In the genomic region with DNA sequence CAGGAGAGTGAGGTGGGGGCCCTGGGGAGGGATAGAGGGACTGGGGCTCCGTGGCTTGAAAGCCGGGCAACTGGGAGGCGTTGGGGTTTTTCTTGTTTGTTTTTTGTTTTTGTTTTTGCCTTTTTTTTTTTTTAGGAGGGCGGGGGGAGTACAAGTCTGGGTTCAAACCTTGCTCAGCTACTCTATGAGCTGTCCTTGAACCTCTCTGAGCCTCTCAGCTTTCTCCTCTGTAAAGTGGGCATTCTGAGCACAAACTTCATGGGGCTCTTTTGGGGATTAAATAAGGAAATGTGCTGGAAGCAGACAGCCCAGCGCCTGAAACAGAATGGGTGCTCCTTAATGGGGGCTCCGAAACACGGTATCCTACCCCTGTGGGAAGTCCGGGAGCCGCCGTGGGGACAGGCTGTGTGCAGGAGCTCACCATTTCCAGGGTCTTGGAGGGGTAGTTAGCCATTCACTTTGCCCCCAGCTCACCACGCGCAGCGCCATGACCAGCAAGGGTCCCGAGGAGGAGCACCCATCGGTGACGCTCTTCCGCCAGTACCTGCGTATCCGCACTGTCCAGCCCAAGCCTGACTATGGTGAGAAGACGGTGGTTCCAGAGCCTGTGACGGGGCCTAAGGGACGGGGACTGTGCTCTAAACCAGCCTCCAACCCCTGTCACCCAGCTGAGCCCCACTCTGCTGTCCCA, we compare ENCODE assay signal across 8 cellular contexts. TPM values are rescaled to one million over a fixed set of nuclear protein-coding genes. Genes with fewer than 3 reads are reported as not detected.
DNase-seq lines count a peak whose midpoint lies in the region; ATAC-seq, FAIRE-seq and TF ChIP-seq lines count a peak whose summit lies in the region.

No MANE protein-coding gene starts in this region.

- WGBS in esophagus squamous epithelium, 2 donors = 33 to 68% methylated on average over 7 to 22 of the region's 22 CpGs
- WGBS in pancreas, 2 donors = 71% methylated on average over 22 of the region's 22 CpGs

- H3K4me1 Mint-ChIP-seq in Calu3 (ENCODE audit: low read depth, unreplicated experiment) = no peaks in the 10 kb centered on the region

- H3K4me3 ChIP-seq in SJSA1 = peak overlapping the region; percentile 54
- peak overlapping the region; percentile 32 to 73 (median 63) for H3K4me3 ChIP-seq in esophagus squamous epithelium
- H3K4me3 ChIP-seq in pancreas = peak overlapping the region; percentile 39 to 63 (median 54)

- no peak for TF ChIP-seq POLR2A in esophagus squamous epithelium (IDR thresholded peaks at IDR 0.05)

- FAIRE-seq in pancreas (lab: Jason Lieb, UNC) = no peak

- TF ChIP-seq CTCF in Calu3 (IDR thresholded peaks at IDR 0.05; ENCODE audit: unreplicated experiment) (no peak), esophagus squamous epithelium (IDR thresholded peaks at IDR 0.05) (no peak), pancreas (IDR thresholded peaks at IDR 0.05) (no peak)

- intact Hi-C loops in Calu3 (cut with micrococcal nuclease; ENCODE audit: unreplicated experiment) (no loop called here), esophagus squamous epithelium (cut with DNase I) (no loop called here), pancreas (cut with DNase I) (no loop called here)

- H3K9me3 Mint-ChIP-seq in Calu3 (ENCODE audit: low read depth, unreplicated experiment) = no peaks in the 10 kb centered on the region

- peak overlapping the region; percentile 83 for H3K27ac ChIP-seq in SJSA1
- H3K27ac ChIP-seq in esophagus squamous epithelium = peak overlapping the region; percentile 85 to 98 (median 94)
- H3K27ac ChIP-seq in pancreas = peak overlapping the region; percentile 84 to 94 (median 92)

- H3K36me3 ChIP-seq in SJSA1 = peaks cover 8% of the 10 kb centered on the region
- no peaks in the 10 kb centered on the region for H3K36me3 ChIP-seq in esophagus squamous epithelium
- no peaks in the 10 kb centered on the region for H3K36me3 ChIP-seq in pancreas

- BruUV-seq in Calu3 (replicated peaks; lab: Mats Ljungman, UMichigan) = TSS peak; percentile 91

- peaks cover 43% of the 10 kb centered on the region for H3K36me3 Mint-ChIP-seq in Calu3 (ENCODE audit: insufficient read depth, unreplicated experiment)

- no peaks in the 10 kb centered on the region for H3K9me3 ChIP-seq in SJSA1 (replicated peaks)
- H3K9me3 ChIP-seq in esophagus squamous epithelium = no peaks in the 10 kb centered on the region
- no peaks in the 10 kb centered on the region for H3K9me3 ChIP-seq in pancreas

- no peak for ATAC-seq in pancreas
- no peak for ATAC-seq in HG03108 (IDR thresholded peaks at IDR 0.05; ENCODE audit: unreplicated experiment)

- DNase-seq in Calu3 = no peak
- DNase-seq in SJSA1 (ENCODE audit: low read depth in 1 of 2, low spot score in 2 of 2) = no peak
- no peak for DNase-seq in esophagus squamous epithelium (lab: John Stamatoyannopoulos, UW)
- DNase-seq in pancreas = peak in 1 of 6 donors; percentile 66
- DNase-seq in iPS-NIHi7 (ENCODE audit: extremely low spot score) = no peak
- DNase-seq in stimulated activated naive CD4-positive, alpha-beta T cell (lab: John Stamatoyannopoulos, UW) = no peak
- no peak for DNase-seq in NCI-H2107 treated with DMSO at 0.1 percent for 48 hours (lab: John Stamatoyannopoulos, UW; ENCODE audit: unreplicated experiment)

- CTCF ChIA-PET in Calu3 (lab: Charles Lee) = interaction anchor here (1.0 to 2.7 kb wide), 9 partner anchors 8 to 484 kb away, joined by 3 to 21 read pairs (median 10); a partner anchor contains a TSS

- H3K4me1 ChIP-seq in SJSA1 (replicated peaks) = peaks cover 22% of the 10 kb centered on the region
- peaks cover 17 to 37% (median 20%) of the 10 kb centered on the region in 3 donors for H3K4me1 ChIP-seq in esophagus squamous epithelium
- H3K4me1 ChIP-seq in pancreas = peaks cover 5 to 13% (median 10%) of the 10 kb centered on the region in 3 donors

- H3K27me3 Mint-ChIP-seq in Calu3 (ENCODE audit: unreplicated experiment) = no peaks in the 10 kb centered on the region

- H3K27me3 ChIP-seq in SJSA1 (replicated peaks) (no peaks in the 10 kb centered on the region), esophagus squamous epithelium (no peaks in the 10 kb centered on the region), pancreas (no peaks in the 10 kb centered on the region)

- H3K4me3 Mint-ChIP-seq in Calu3 (ENCODE audit: low read depth, unreplicated experiment) = peak overlapping the region; percentile 98

- H3K27ac Mint-ChIP-seq in Calu3 (ENCODE audit: unreplicated experiment) = peak overlapping the region; percentile 84

RNA-seq across cellular contexts. Expression of a gene that starts 0.4 kb away (rescaled TPM):
- 71.6 and 74.9 TPM in 2 replicates for total RNA-seq in Calu3 (2022)
- total RNA-seq in SJSA1 (2014; rRNA removed; shearing (Covaris generic)) = 11.0 and 19.0 TPM in 2 replicates
- total RNA-seq in esophagus squamous epithelium = 10 to 100 TPM; 20.2 to 42.7 (median 33.6) TPM
- total RNA-seq in pancreas = 10 to 100 TPM in 4 of 6 donors, 1 to 10 TPM in 2; 5.7 to 16.8 (median 14.2) TPM
- polyA plus RNA-seq in pancreas = 10 to 100 TPM; 15.8 to 21.5 TPM

RNA-seq across cellular contexts. Expression of a gene that starts 8.9 kb away (rescaled TPM):
- total RNA-seq in Calu3 (2022) (6.6 and 7.3 TPM in 2 replicates), esophagus squamous epithelium (10 to 100 TPM in 2 of 4 donors, 1 to 10 TPM in 2; 4.3 to 14.2 (median 9.4) TPM), pancreas (10 to 100 TPM in 2 of 6 donors, 1 to 10 TPM in 4; 5.9 to 11.2 (median 9.0) TPM)
- 2.3 and 13.2 TPM in 2 replicates for total RNA-seq in SJSA1 (2014; rRNA removed; shearing (Covaris generic))
- 10 to 100 TPM; 30.5 to 36.3 TPM for polyA plus RNA-seq in pancreas

RNA-seq across cellular contexts. Expression of a gene that starts 9.9 kb away (rescaled TPM):
- total RNA-seq in Calu3 (2022) (39.8 and 45.4 TPM in 2 replicates), esophagus squamous epithelium (10 to 100 TPM; 29.6 to 54.4 (median 33.4) TPM), pancreas (10 to 100 TPM; 26.6 to 37.9 (median 31.8) TPM)
- 26.6 and 31.0 TPM in 2 replicates for total RNA-seq in SJSA1 (2014; rRNA removed; shearing (Covaris generic))
- polyA plus RNA-seq in pancreas = 10 to 100 TPM; 42.7 to 50.1 TPM

RNA-seq across cellular contexts. Expression of a gene that starts 12.0 kb away (rescaled TPM):
- total RNA-seq in Calu3 (2022) = 747 and 782 TPM in 2 replicates
- 462 and 868 TPM in 2 replicates for total RNA-seq in SJSA1 (2014; rRNA removed; shearing (Covaris generic))
- 1,000 to 10,000 TPM; 1,191 to 2,826 (median 1,725) TPM for total RNA-seq in esophagus squamous epithelium
- total RNA-seq in pancreas = 1,000 to 10,000 TPM in 2 of 6 donors, 100 to 1,000 TPM in 4; 643 to 1,285 (median 890) TPM
- polyA plus RNA-seq in pancreas = 1,000 to 10,000 TPM; 1,152 to 1,829 TPM

RNA-seq across cellular contexts. Expression of a gene that starts 16.5 kb away (rescaled TPM):
- 29.8 and 31.5 TPM in 2 replicates for total RNA-seq in Calu3 (2022)
- total RNA-seq in SJSA1 (2014; rRNA removed; shearing (Covaris generic)) = 75.3 and 138 TPM in 2 replicates
- 10 to 100 TPM; 13.0 to 47.3 (median 19.5) TPM for total RNA-seq in esophagus squamous epithelium
- total RNA-seq in pancreas = 10 to 100 TPM; 10.7 to 19.8 (median 14.5) TPM
- 10 to 100 TPM; 43.3 to 55.2 TPM for polyA plus RNA-seq in pancreas
